Comparison of ENCODE assay signal across 31 cellular contexts in the genomic region with DNA sequence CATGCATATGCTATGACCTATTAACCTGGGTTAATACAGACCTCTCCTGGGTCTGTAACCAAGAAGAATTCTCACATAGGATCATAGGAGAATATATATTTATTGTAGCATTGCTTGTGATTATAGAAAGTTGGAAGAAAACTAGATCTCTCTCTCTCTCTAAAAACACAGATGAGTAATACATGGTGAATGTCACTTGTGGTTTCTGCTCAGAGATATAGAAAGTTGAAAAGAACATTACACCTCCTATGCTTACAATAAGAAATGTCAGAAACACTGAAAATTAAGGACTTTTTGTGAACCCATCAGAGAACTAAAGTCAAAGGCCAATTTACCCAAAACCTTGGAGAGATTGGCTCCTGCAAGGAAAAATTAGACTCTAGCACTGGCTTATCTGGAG.
A peak's percentile ranks its signal among the peaks of the same experiment; 100 is the strongest.
DNase-seq lines count a peak whose midpoint lies in the region; ATAC-seq, FAIRE-seq and TF ChIP-seq lines count a peak whose summit lies in the region.
"Had no signal": no experiment of that assay in that cellular context is flagged by ENCODE, and none has a peak within 500 bp of the region (broad histone marks: within the 10 kb centered on the region; RNA-seq: fewer than 3 reads in every experiment).

No MANE protein-coding gene starts in this region.

- peaks cover 55% of the 10 kb centered on the region for H3K4me1 Mint-ChIP-seq in HFFc6 (ENCODE audit: low read depth)
- H3K4me1 Mint-ChIP-seq in activated T-cell treated with anti-CD3 and anti-CD28 coated beads, Interleukin-2, amount 50 U/mL, for 4 hours (ENCODE audit: low read depth), result no peaks in the 10 kb centered on the region
- H3K4me1 Mint-ChIP-seq: activated CD8-positive, alpha-beta memory T cell treated with anti-CD3 and anti-CD28 coated beads, Interleukin-2, amount 10 ng/mL, durations not matched to agents 7 days and 5 days; endodermal cell had no signal

- H3K36me3 ChIP-seq in esophagus squamous epithelium, result no peaks in the 10 kb centered on the region
- H3K36me3 ChIP-seq: BLaER1 had no signal

- H3K9me3 Mint-ChIP-seq in HFFc6, result no peaks in the 10 kb centered on the region
- no peaks in the 10 kb centered on the region for H3K9me3 Mint-ChIP-seq in activated T-cell treated with anti-CD3 and anti-CD28 coated beads, Interleukin-2, amount 50 U/mL, for 4 hours
- H3K9me3 Mint-ChIP-seq: activated T-cell treated with anti-CD3 and anti-CD28 coated beads, Interleukin-2, amount 50 U/mL, for 72 hours; dendritic cell treated with granulocyte-macrophage colony-stimulating factor and Interleukin-4, amounts not matched to agents 40 ng/mL and 50 ng/mL, for 4 days; endodermal cell had no signal

- DNase-seq in AG08395 (ENCODE audit: low spot score) (peak; percentile 18), HFFc6 (peak; percentile 34), amniotic epithelial cell (ENCODE audit: low read depth) (peak; percentile 53), glomerular visceral epithelial cell (ENCODE audit: extremely low spot score) (peak; percentile 19), D721Med (ENCODE audit: insufficient read length, low spot score) (no peak), esophagus squamous epithelium (lab: John Stamatoyannopoulos, UW) (no peak)
- no peak for DNase-seq in activated T-cell treated with anti-CD3 and anti-CD28 coated beads, Interleukin-2, amount 50 U/mL, for 4 hours
- DNase-seq: activated CD4-positive, CD25-positive, alpha-beta regulatory T cell; activated CD8-positive, alpha-beta memory T cell treated with anti-CD3 and anti-CD28 coated beads, Interleukin-2, amount 10 ng/mL, durations not matched to agents 7 days and 5 days; activated naive CD4-positive, alpha-beta T cell treated with Interleukin-2 at 50 U/mL for 16 hours; activated T-cell treated with anti-CD3 and anti-CD28 coated beads, Interleukin-2, amount 50 U/mL, for 72 hours; amygdala; DMS53; endodermal cell; GF-D8; NCI-H1092; NCI-H187; NCI-H2171 treated with DMSO at 0.1 percent for 48 hours; NCI-H524; NK-92 treated with Interleukin-12 subunit alpha and Interleukin-12 subunit beta, amount 100 ng/mL, for 24 hours; SIG-M5; stimulated activated CD4-positive, alpha-beta T cell treated with anti-CD3 and anti-CD28 coated beads, Interleukin-2, amount 100 ng/mL, for 48 hours; trophoblast cell had no signal

- no peak overlapping the region for H3K4me3 ChIP-seq in esophagus squamous epithelium
- H3K4me3 ChIP-seq: BLaER1 had no signal

- H3K27me3 ChIP-seq in esophagus squamous epithelium, result no peaks in the 10 kb centered on the region

- no peak for TF ChIP-seq POLR2A in esophagus squamous epithelium (IDR thresholded peaks at IDR 0.05)

- ATAC-seq in HG02571 (IDR thresholded peaks at IDR 0.05; ENCODE audit: unreplicated experiment), result no peak
- ATAC-seq in activated T-cell treated with anti-CD3 and anti-CD28 coated beads, Interleukin-2, amount 50 U/mL, for 4 hours, result no peak
- ATAC-seq: activated CD8-positive, alpha-beta memory T cell treated with anti-CD3 and anti-CD28 coated beads, Interleukin-2, amount 10 ng/mL, durations not matched to agents 7 days and 5 days; activated T-cell treated with anti-CD3 and anti-CD28 coated beads, Interleukin-2, amount 50 U/mL, for 72 hours; esophagus mucosa; HepG2; natural killer cell treated with Interleukin-12 subunit alpha and Interleukin-12 subunit beta and Interleukin-15 and Interleukin-18, amount 100 ng/mL, for 72 hours had no signal

- H3K27ac Mint-ChIP-seq in HFFc6, result peak overlapping the region; percentile 65
- H3K27ac Mint-ChIP-seq: activated CD8-positive, alpha-beta memory T cell treated with anti-CD3 and anti-CD28 coated beads, Interleukin-2, amount 10 ng/mL, durations not matched to agents 7 days and 5 days; activated T-cell treated with anti-CD3 and anti-CD28 coated beads, Interleukin-2, amount 50 U/mL, for 72 hours; dendritic cell treated with granulocyte-macrophage colony-stimulating factor and Interleukin-4, amounts not matched to agents 40 ng/mL and 50 ng/mL, for 4 days; endodermal cell; natural killer cell treated with Interleukin-12 subunit alpha and Interleukin-12 subunit beta and Interleukin-15 and Interleukin-18, amount 100 ng/mL, for 72 hours had no signal

- TF ChIP-seq CTCF in HFFc6 (IDR thresholded peaks at IDR 0.05) (no peak), D721Med (IDR thresholded peaks at IDR 0.05; ENCODE audit: insufficient read depth, missing control alignments) (no peak), esophagus squamous epithelium (IDR thresholded peaks at IDR 0.05) (no peak)

- no peak overlapping the region for H3K27ac ChIP-seq in esophagus squamous epithelium
- H3K27ac ChIP-seq: BLaER1, HL-60 had no signal

- H3K4me1 ChIP-seq in esophagus squamous epithelium, result no peaks in the 10 kb centered on the region
- H3K4me1 ChIP-seq: BLaER1 had no signal

- no peaks in the 10 kb centered on the region for H3K27me3 Mint-ChIP-seq in HFFc6 (ENCODE audit: insufficient read depth)
- no peaks in the 10 kb centered on the region for H3K27me3 Mint-ChIP-seq in activated T-cell treated with anti-CD3 and anti-CD28 coated beads, Interleukin-2, amount 50 U/mL, for 4 hours (ENCODE audit: low read depth)
- H3K27me3 Mint-ChIP-seq: activated CD8-positive, alpha-beta memory T cell treated with anti-CD3 and anti-CD28 coated beads, Interleukin-2, amount 10 ng/mL, durations not matched to agents 7 days and 5 days; dendritic cell treated with granulocyte-macrophage colony-stimulating factor and Interleukin-4, amounts not matched to agents 40 ng/mL and 50 ng/mL, for 4 days had no signal

- peak overlapping the region; percentile 37; the same call in 1 of the 2 replicates for H3K4me3 Mint-ChIP-seq in HFFc6
- no peak overlapping the region for H3K4me3 Mint-ChIP-seq in activated T-cell treated with anti-CD3 and anti-CD28 coated beads, Interleukin-2, amount 50 U/mL, for 4 hours
- H3K4me3 Mint-ChIP-seq: activated CD8-positive, alpha-beta memory T cell treated with anti-CD3 and anti-CD28 coated beads, Interleukin-2, amount 10 ng/mL, durations not matched to agents 7 days and 5 days; activated T-cell treated with anti-CD3 and anti-CD28 coated beads, Interleukin-2, amount 50 U/mL, for 72 hours; dendritic cell treated with granulocyte-macrophage colony-stimulating factor and Interleukin-4, amounts not matched to agents 40 ng/mL and 50 ng/mL, for 4 days; endodermal cell; natural killer cell treated with Interleukin-12 subunit alpha and Interleukin-12 subunit beta and Interleukin-15 and Interleukin-18, amount 100 ng/mL, for 72 hours had no signal

- no peak for FAIRE-seq in D721Med (lab: Jason Lieb, UNC)
- FAIRE-seq: HepG2, keratinocyte had no signal

- H3K36me3 Mint-ChIP-seq in HFFc6 (ENCODE audit: low read depth), result no peaks in the 10 kb centered on the region
- no peaks in the 10 kb centered on the region for H3K36me3 Mint-ChIP-seq in activated T-cell treated with anti-CD3 and anti-CD28 coated beads, Interleukin-2, amount 50 U/mL, for 4 hours (ENCODE audit: insufficient read depth)
- H3K36me3 Mint-ChIP-seq: activated CD8-positive, alpha-beta memory T cell treated with anti-CD3 and anti-CD28 coated beads, Interleukin-2, amount 10 ng/mL, durations not matched to agents 7 days and 5 days; natural killer cell treated with Interleukin-12 subunit alpha and Interleukin-12 subunit beta and Interleukin-15 and Interleukin-18, amount 100 ng/mL, for 72 hours had no signal

- no peaks in the 10 kb centered on the region for H3K9me3 ChIP-seq in esophagus squamous epithelium
- H3K9me3 ChIP-seq: BLaER1 had no signal

- intact Hi-C loops in esophagus squamous epithelium (cut with DNase I), result no loop called here

Comparison
In these comparisons a context has a peak if more than half of its experiments do, and no peak if none do; other contexts are left out.
1. DNase-seq: peak in AG08395 (single experiment), HFFc6 (single experiment), amniotic epithelial cell (single experiment) and glomerular visceral epithelial cell (single experiment); none in D721Med (single experiment), esophagus squamous epithelium (single experiment) and activated T-cell treated with anti-CD3 and anti-CD28 coated beads, Interleukin-2, amount 50 U/mL, for 4 hours (single experiment).